12 cellular contexts compared by ENCODE assay signal in genomic region chr5:151101746-151102145, GRCh38. TPM values are rescaled to one million over a fixed set of nuclear protein-coding genes. Genes with fewer than 3 reads are reported as not detected.
DNase-seq lines count a peak whose midpoint lies in the region; ATAC-seq and TF ChIP-seq lines count a peak whose summit lies in the region.
"Had no signal": no experiment of that assay in that cellular context is flagged by ENCODE, and none has a peak within 500 bp of the region (broad histone marks: within the 10 kb centered on the region; RNA-seq: fewer than 3 reads in every experiment).

No MANE protein-coding gene starts in this region.

- peaks cover 0 to 99% (median 39%) of the 10 kb centered on the region in 4 donors for H3K4me1 ChIP-seq in right lobe of liver
- H3K4me1 ChIP-seq in spleen: peaks cover 31 to 80% (median 54%) of the 10 kb centered on the region in 6 donors
- no peaks in the 10 kb centered on the region for H3K4me1 ChIP-seq in breast epithelium
- H3K4me1 ChIP-seq: foreskin keratinocyte, SJSA1 had no signal

- H3K36me3 ChIP-seq in right lobe of liver (no peaks in the 10 kb centered on the region), spleen (peaks cover 0 to 68% (median 44%) of the 10 kb centered on the region in 6 donors), breast epithelium (no peaks in the 10 kb centered on the region)

- H3K27ac ChIP-seq in right lobe of liver: peak overlapping the region; percentile 79 to 88 (median 84)
- H3K27ac ChIP-seq in spleen: peak overlapping the region in 3 of 8 donors; percentile 79 to 92 (median 90)
- H3K27ac ChIP-seq in breast epithelium: peak overlapping the region in 1 of 2 donors; percentile 48
- H3K27ac ChIP-seq: foreskin keratinocyte, SJSA1 had no signal

- H3K36me3 Mint-ChIP-seq in activated CD4-positive, alpha-beta memory T cell treated with anti-CD3 and anti-CD28 coated beads for 36 hours: peaks cover 47% of the 10 kb centered on the region
- peaks cover 85% of the 10 kb centered on the region for H3K36me3 Mint-ChIP-seq in activated CD4-positive, alpha-beta memory T cell treated with anti-CD3 and anti-CD28 coated beads, Interleukin-2, amount 10 ng/mL, durations not matched to agents 7 days and 5 days (ENCODE audit: low read depth)
- peaks cover 95% of the 10 kb centered on the region for H3K36me3 Mint-ChIP-seq in activated T-helper 17 cell treated with anti-CD3 and anti-CD28 coated beads, Interleukin-2, amount 50 U/mL, for 72 hours (ENCODE audit: low read depth)

- CTCF ChIA-PET in activated CD4-positive, alpha-beta memory T cell treated with anti-CD3 and anti-CD28 coated beads for 36 hours (lab: Charles Lee): interaction anchor here (0.9 to 1.7 kb wide), 3 partner anchors 14 to 54 kb away, joined by 3 to 10 read pairs (median 4); no protein-coding TSS in a partner anchor
- CTCF ChIA-PET in activated CD4-positive, alpha-beta memory T cell treated with anti-CD3 and anti-CD28 coated beads, Interleukin-2, amount 10 ng/mL, durations not matched to agents 7 days and 5 days (lab: Charles Lee): interaction anchor here (1.9 to 2.3 kb wide), 2 partner anchors 14 to 24 kb away, joined by 7 to 11 read pairs; no protein-coding TSS in a partner anchor

- POLR2A ChIA-PET in activated CD4-positive, alpha-beta memory T cell treated with anti-CD3 and anti-CD28 coated beads for 36 hours (lab: Charles Lee): no interaction called here
- POLR2A ChIA-PET in activated CD4-positive, alpha-beta memory T cell treated with anti-CD3 and anti-CD28 coated beads, Interleukin-2, amount 10 ng/mL, durations not matched to agents 7 days and 5 days (lab: Charles Lee): interaction anchor here (1.1 to 14.6 kb wide), 4 partner anchors 8 to 18 kb away, joined by 3 to 244 read pairs (median 3); partner anchors contain the start of gene TNIP1

- H3K4me1 Mint-ChIP-seq in activated CD4-positive, alpha-beta memory T cell treated with anti-CD3 and anti-CD28 coated beads for 36 hours (ENCODE audit: low read depth): peaks cover 35% of the 10 kb centered on the region
- peaks cover 44% of the 10 kb centered on the region for H3K4me1 Mint-ChIP-seq in activated CD4-positive, alpha-beta memory T cell treated with anti-CD3 and anti-CD28 coated beads, Interleukin-2, amount 10 ng/mL, durations not matched to agents 7 days and 5 days
- H3K4me1 Mint-ChIP-seq in activated T-helper 17 cell treated with anti-CD3 and anti-CD28 coated beads, Interleukin-2, amount 50 U/mL, for 72 hours: peaks cover 36% of the 10 kb centered on the region

- H3K4me3 ChIP-seq in right lobe of liver (peak overlapping the region; percentile 5 to 21 (median 10)), spleen (no peak overlapping the region), breast epithelium (no peak overlapping the region)
- H3K4me3 ChIP-seq: SJSA1 had no signal

- peak overlapping the region; percentile 25 for H3K27ac Mint-ChIP-seq in activated CD4-positive, alpha-beta memory T cell treated with anti-CD3 and anti-CD28 coated beads for 36 hours
- H3K27ac Mint-ChIP-seq in activated CD4-positive, alpha-beta memory T cell treated with anti-CD3 and anti-CD28 coated beads, Interleukin-2, amount 10 ng/mL, durations not matched to agents 7 days and 5 days: no peak overlapping the region
- peak overlapping the region; percentile 39 for H3K27ac Mint-ChIP-seq in activated T-helper 17 cell treated with anti-CD3 and anti-CD28 coated beads, Interleukin-2, amount 50 U/mL, for 72 hours

- ATAC-seq in activated T-helper 17 cell treated with anti-CD3 and anti-CD28 coated beads, Interleukin-2, amount 50 U/mL, for 72 hours (replicated peaks): no peak
- peak; percentile 64 to 77 (median 72) for ATAC-seq in right lobe of liver
- no peak for ATAC-seq in HG02973 (IDR thresholded peaks at IDR 0.05; ENCODE audit: unreplicated experiment)
- ATAC-seq: foreskin keratinocyte had no signal

- intact Hi-C loops in activated CD4-positive, alpha-beta memory T cell treated with anti-CD3 and anti-CD28 coated beads for 36 hours (cut with micrococcal nuclease): no loop called here
- intact Hi-C loops in right lobe of liver (cut with DNase I) (no loop called here), spleen (cut with DNase I; ENCODE audit: low total_unique reads) (no loop called here), breast epithelium (cut with DNase I; ENCODE audit: low total_unique reads) (no loop called here)

- H3K27me3 Mint-ChIP-seq in activated CD4-positive, alpha-beta memory T cell treated with anti-CD3 and anti-CD28 coated beads for 36 hours: no peaks in the 10 kb centered on the region
- no peaks in the 10 kb centered on the region for H3K27me3 Mint-ChIP-seq in activated CD4-positive, alpha-beta memory T cell treated with anti-CD3 and anti-CD28 coated beads, Interleukin-2, amount 10 ng/mL, durations not matched to agents 7 days and 5 days
- H3K27me3 Mint-ChIP-seq in activated T-helper 17 cell treated with anti-CD3 and anti-CD28 coated beads, Interleukin-2, amount 50 U/mL, for 72 hours: no peaks in the 10 kb centered on the region

- H3K4me3 Mint-ChIP-seq in activated CD4-positive, alpha-beta memory T cell treated with anti-CD3 and anti-CD28 coated beads for 36 hours: no peak overlapping the region
- H3K4me3 Mint-ChIP-seq in activated CD4-positive, alpha-beta memory T cell treated with anti-CD3 and anti-CD28 coated beads, Interleukin-2, amount 10 ng/mL, durations not matched to agents 7 days and 5 days: no peak overlapping the region
- no peak overlapping the region for H3K4me3 Mint-ChIP-seq in activated T-helper 17 cell treated with anti-CD3 and anti-CD28 coated beads, Interleukin-2, amount 50 U/mL, for 72 hours

- TF ChIP-seq POLR2A in right lobe of liver (IDR thresholded peaks at IDR 0.05): peak; percentile 18
- no peak for TF ChIP-seq POLR2A in spleen (IDR thresholded peaks at IDR 0.05)
- no peak for TF ChIP-seq POLR2A in breast epithelium (IDR thresholded peaks at IDR 0.05)

- 21% methylated on average over 4 of the region's 4 CpGs for WGBS in right lobe of liver (ENCODE audit: insufficient coverage, low coverage, low lambda C conversion rate, missing lambda C conversion rate)
- WGBS in spleen, 5 donors: 91 to 98% (median 95%) methylated on average over 4 of the region's 4 CpGs

- no peak for DNase-seq in activated CD4-positive, alpha-beta memory T cell treated with anti-CD3 and anti-CD28 coated beads for 36 hours
- DNase-seq in activated CD4-positive, alpha-beta memory T cell treated with anti-CD3 and anti-CD28 coated beads, Interleukin-2, amount 10 ng/mL, durations not matched to agents 7 days and 5 days: no peak
- DNase-seq in right lobe of liver (peak; percentile 83 to 96 (median 91)), spleen (peak; percentile 10), NCI-H526 (lab: John Stamatoyannopoulos, UW) (no peak), breast epithelium (ENCODE audit: low spot score in 2 of 2) (no peak)
- DNase-seq: activated CD8-positive, alpha-beta memory T cell treated with anti-CD3 and anti-CD28 coated beads for 24 hours; caudate nucleus; foreskin keratinocyte had no signal

- H3K9me3 ChIP-seq in right lobe of liver (no peaks in the 10 kb centered on the region), spleen (no peaks in the 10 kb centered on the region), breast epithelium (no peaks in the 10 kb centered on the region)
- H3K9me3 ChIP-seq: SJSA1 had no signal

- H3K9me3 Mint-ChIP-seq in activated CD4-positive, alpha-beta memory T cell treated with anti-CD3 and anti-CD28 coated beads for 36 hours: no peaks in the 10 kb centered on the region
- no peaks in the 10 kb centered on the region for H3K9me3 Mint-ChIP-seq in activated CD4-positive, alpha-beta memory T cell treated with anti-CD3 and anti-CD28 coated beads, Interleukin-2, amount 10 ng/mL, durations not matched to agents 7 days and 5 days
- H3K9me3 Mint-ChIP-seq in activated T-helper 17 cell treated with anti-CD3 and anti-CD28 coated beads, Interleukin-2, amount 50 U/mL, for 72 hours: no peaks in the 10 kb centered on the region

- no peaks in the 10 kb centered on the region for H3K27me3 ChIP-seq in right lobe of liver
- no peaks in the 10 kb centered on the region for H3K27me3 ChIP-seq in spleen (replicated peaks in 1 of 7)
- H3K27me3 ChIP-seq in breast epithelium: no peaks in the 10 kb centered on the region
- H3K27me3 ChIP-seq: foreskin keratinocyte, SJSA1 had no signal

- TF ChIP-seq CTCF in right lobe of liver (IDR thresholded peaks at IDR 0.05): no peak
- no peak for TF ChIP-seq CTCF in spleen (IDR thresholded peaks at IDR 0.05 in 8 of 11, conservative IDR thresholded peaks at IDR 0.05 in 3 of 11)
- TF ChIP-seq CTCF in breast epithelium (IDR thresholded peaks at IDR 0.05): no peak

RNA-seq across cellular contexts. Expression of gene TNIP1, which starts 20.9 kb away (rescaled TPM):
- 100 to 1,000 TPM; 388 to 401 TPM for total RNA-seq in activated CD4-positive, alpha-beta memory T cell treated with anti-CD3 and anti-CD28 coated beads for 36 hours
- 100 to 1,000 TPM; 188 to 201 TPM for total RNA-seq in activated CD4-positive, alpha-beta memory T cell treated with anti-CD3 and anti-CD28 coated beads, Interleukin-2, amount 10 ng/mL, durations not matched to agents 7 days and 5 days
- total RNA-seq in activated T-helper 17 cell treated with anti-CD3 and anti-CD28 coated beads, Interleukin-2, amount 50 U/mL, for 72 hours: 100 to 1,000 TPM; 316 to 609 TPM
- 100 to 1,000 TPM in 1 of 6 experiments, 10 to 100 TPM in 5; 70.1 to 155 (median 79.1) TPM for total RNA-seq in right lobe of liver
- 100 to 1,000 TPM; 179 to 260 (median 218) TPM for total RNA-seq in spleen
- 100 to 1,000 TPM in 1 of 3 donors, 10 to 100 TPM in 2; 67.7 to 149 (median 95.9) TPM for polyA plus RNA-seq in spleen
- 100 to 1,000 TPM in 1 of 3 donors, 10 to 100 TPM in 2; 65.3 to 221 (median 91.8) TPM for total RNA-seq in breast epithelium

RNA-seq across cellular contexts. Expression of gene ANXA6, which starts 55.8 kb away (rescaled TPM):
- 100 to 1,000 TPM; 430 to 443 TPM for total RNA-seq in activated CD4-positive, alpha-beta memory T cell treated with anti-CD3 and anti-CD28 coated beads for 36 hours
- 100 to 1,000 TPM; 603 to 606 TPM for total RNA-seq in activated CD4-positive, alpha-beta memory T cell treated with anti-CD3 and anti-CD28 coated beads, Interleukin-2, amount 10 ng/mL, durations not matched to agents 7 days and 5 days
- total RNA-seq in activated T-helper 17 cell treated with anti-CD3 and anti-CD28 coated beads, Interleukin-2, amount 50 U/mL, for 72 hours: 100 to 1,000 TPM; 432 to 559 TPM
- total RNA-seq in right lobe of liver: 100 to 1,000 TPM; 143 to 236 (median 165) TPM
- 100 to 1,000 TPM; 142 to 295 (median 210) TPM for total RNA-seq in spleen
- 100 to 1,000 TPM; 141 to 186 (median 155) TPM for polyA plus RNA-seq in spleen
- total RNA-seq in breast epithelium: 100 to 1,000 TPM; 206 to 320 (median 276) TPM

Comparison
In these comparisons a context has a peak if more than half of its experiments do, and no peak if none do; other contexts are left out.
1. DNase-seq: peak in right lobe of liver (3 of 3) and spleen (single experiment); none in activated CD4-positive, alpha-beta memory T cell treated with anti-CD3 and anti-CD28 coated beads for 36 hours (single experiment), activated CD4-positive, alpha-beta memory T cell treated with anti-CD3 and anti-CD28 coated beads, Interleukin-2, amount 10 ng/mL, durations not matched to agents 7 days and 5 days (single experiment), NCI-H526 (0 of 2) and breast epithelium (0 of 2).
2. ATAC-seq: peak in right lobe of liver (4 of 4); none in activated T-helper 17 cell treated with anti-CD3 and anti-CD28 coated beads, Interleukin-2, amount 50 U/mL, for 72 hours (single experiment) and HG02973 (single experiment).
3. H3K4me3 ChIP-seq: peak in right lobe of liver (3 of 3); none in spleen (0 of 8) and breast epithelium (0 of 3).